ENCODE assay signal across 9 cellular contexts in genomic region chr4:80196259-80197131, GRCh38. TPM values are rescaled to one million over a fixed set of nuclear protein-coding genes. Genes with fewer than 3 reads are reported as not detected.
A peak's percentile ranks its signal among the peaks of the same experiment; 100 is the strongest.
DNase-seq lines count a peak whose midpoint lies in the region; ATAC-seq, FAIRE-seq and TF ChIP-seq lines count a peak whose summit lies in the region.
"Had no signal": no experiment of that assay in that cellular context is flagged by ENCODE, and none has a peak within 500 bp of the region (broad histone marks: within the 10 kb centered on the region; RNA-seq: fewer than 3 reads in every experiment).

No MANE protein-coding gene starts in this region.

- H4K5ac ChIP-seq in H1 (ENCODE audit: insufficient read length, low read depth, low read length) = no peak overlapping the region

- no peak overlapping the region for H2BK5ac ChIP-seq in H1 (ENCODE audit: low read depth, low read length)

- H3K27ac ChIP-seq in H1 (ENCODE audit: low read depth, low read length) (no peak overlapping the region), psoas muscle (no peak overlapping the region), kidney (ENCODE audit: low read depth in 2 of 2, low read length in 2 of 2) (no peak overlapping the region)
- H3K27ac ChIP-seq: body of pancreas had no signal

- DNase-seq in GM12892 (ENCODE audit: insufficient read length) = no peak
- DNase-seq in NCI-H2171 treated with DMSO at 0.1 percent for 48 hours (lab: John Stamatoyannopoulos, UW) = peak; percentile 62
- DNase-seq in H1 (ENCODE audit: low read depth in 1 of 2, low spot score in 2 of 2) = peak in 1 of 2 experiments; percentile 57
- no peak for DNase-seq in psoas muscle
- no peak for DNase-seq in GM12891 (ENCODE audit: insufficient read length, low spot score)
- no peak for DNase-seq in kidney
- no peak for DNase-seq in stimulated activated CD8-positive, alpha-beta memory T cell treated with anti-CD3 and anti-CD28 coated beads, Interleukin-4, amount 100 ng/mL, for 48 hours
- DNase-seq: body of pancreas, NCI-H226 had no signal

- H3K18ac ChIP-seq in H1 (ENCODE audit: extremely low read depth, low read length) = no peak overlapping the region

- H3K4me2 ChIP-seq in H1 (ENCODE audit: insufficient read depth in 1 of 2, low read depth in 2 of 2, low read length in 2 of 2) = peak overlapping the region; percentile 67 to 75

- TF ChIP-seq POLR2A in GM12892 (IDR thresholded peaks at IDR 0.05; ENCODE audit: low read depth, low read length) (no peak), H1 (IDR thresholded peaks at IDR 0.05; ENCODE audit: control extremely low read depth in 1 of 2, low read depth in 2 of 2, low read length in 2 of 2) (no peak), GM12891 (IDR thresholded peaks at IDR 0.05; ENCODE audit: low read depth, low read length) (no peak)

- H2BK20ac ChIP-seq in H1 (ENCODE audit: low read length) = no peak overlapping the region

- H3K9me3 ChIP-seq in H1 (ENCODE audit: insufficient read depth in 2 of 2, low read depth in 1 of 2, low read length in 1 of 2) = no peaks in the 10 kb centered on the region
- H3K9me3 ChIP-seq in psoas muscle = no peaks in the 10 kb centered on the region
- no peaks in the 10 kb centered on the region for H3K9me3 ChIP-seq in kidney (ENCODE audit: control insufficient read depth in 1 of 2, low read length in 2 of 2)
- H3K9me3 ChIP-seq: body of pancreas had no signal

- 3% methylated on average over 33 of the region's 36 CpGs; no CpG with 5 or more reads in 1 of the 2 experiments for WGBS in H1 (ENCODE audit: extremely low coverage in 1 of 2, insufficient coverage in 1 of 2, insufficient read length in 1 of 2, insufficient replicate concordance in 2 of 2, low coverage in 1 of 2, low lambda C conversion rate in 2 of 2, missing lambda C conversion rate in 1 of 2), 2 experiments
- 58 to 73% (median 61%) methylated on average over 36 of the region's 36 CpGs for WGBS in psoas muscle, 3 donors

- intact Hi-C loops in psoas muscle (cut with DNase I) (no loop called here), kidney (cut with DNase I) (no loop called here)

- no peak overlapping the region for H2BK120ac ChIP-seq in H1 (replicated peaks; ENCODE audit: low read depth, low read length)

- TF ChIP-seq EP300 in H1 (IDR thresholded peaks at IDR 0.05; ENCODE audit: borderline replicate concordance in 1 of 2, low read depth in 2 of 2, low read length in 2 of 2) = no peak

- no peak overlapping the region for H2BK15ac ChIP-seq in H1 (ENCODE audit: low read length)

- H3K79me2 ChIP-seq in H1 (ENCODE audit: control insufficient read depth in 1 of 2, insufficient read depth in 2 of 2, low read length in 2 of 2) = no peaks in the 10 kb centered on the region

- no peak overlapping the region for H3K14ac ChIP-seq in H1 (ENCODE audit: insufficient read length)

- FAIRE-seq in GM12892 (lab: Jason Lieb, UNC) (peak; percentile 38), H1 (lab: Jason Lieb, UNC) (no peak), GM12891 (lab: Jason Lieb, UNC) (no peak), kidney (lab: Jason Lieb, UNC) (no peak)

- H3K9ac ChIP-seq in H1 (replicated peaks in 1 of 4; ENCODE audit: extremely low read depth in 1 of 4, low read depth in 3 of 4, low read length in 3 of 4) (no peak overlapping the region), kidney (ENCODE audit: low read length in 2 of 2) (no peak overlapping the region)

- peaks cover under 1 to 9% (median 5%) of the 10 kb centered on the region in 4 experiments; a peak in 6 of 7 replicates for H3K4me1 ChIP-seq in H1 (replicated peaks in 1 of 4; ENCODE audit: control insufficient read depth in 3 of 4, insufficient read depth in 4 of 4, low read length in 3 of 4)
- no peaks in the 10 kb centered on the region for H3K4me1 ChIP-seq in psoas muscle
- H3K4me1 ChIP-seq in kidney (ENCODE audit: control insufficient read depth in 1 of 2, insufficient read depth in 1 of 2, low read depth in 1 of 2, low read length in 2 of 2) = peaks cover 0 to 3% of the 10 kb centered on the region in 2 donors

- CTCF ChIA-PET in H1 (lab: Charles Lee; ENCODE audit: partially characterized antibody) = interaction anchor here (0.8 to 9.2 kb wide), 8 partner anchors 10 to 140 kb away, joined by 3 to 170 read pairs (median 4); partner anchors contain the start of genes CFAP299 and FGF5

- no peak overlapping the region for H2BK12ac ChIP-seq in H1 (ENCODE audit: low read depth, low read length)

- POLR2A ChIA-PET in H1 (lab: Charles Lee; ENCODE audit: partially characterized antibody) = interaction anchor here (0.8 to 1.3 kb wide), 4 partner anchors 10 to 841 kb away, joined by 3 to 4 read pairs (median 3); no protein-coding TSS in a partner anchor

- H3K23me2 ChIP-seq in H1 (ENCODE audit: low read depth, low read length) = no peaks in the 10 kb centered on the region; the same call in 1 of the 2 replicates

- H3K27me3 ChIP-seq in H1 (replicated peaks in 1 of 4; ENCODE audit: control insufficient read depth in 3 of 4, extremely low read depth in 1 of 4, insufficient read depth in 3 of 4, low read length in 3 of 4) (peaks cover 91 to 100% (median 96%) of the 10 kb centered on the region in 4 experiments), psoas muscle (ENCODE audit: insufficient read depth in 3 of 3, low read length in 2 of 3) (peaks cover 5 to 89% (median 15%) of the 10 kb centered on the region in 3 donors)

- no peak overlapping the region for H2AK5ac ChIP-seq in H1 (ENCODE audit: low read depth, low read length)

- no peak overlapping the region for H3K56ac ChIP-seq in H1 (replicated peaks; ENCODE audit: insufficient read length, low read depth, low read length)

- ATAC-seq in psoas muscle = no peak
- ATAC-seq: body of pancreas had no signal

- H3K4me3 ChIP-seq in H1 (ENCODE audit: extremely low read depth in 1 of 4, insufficient read depth in 2 of 4, low read depth in 3 of 4, low read length in 4 of 4) = peak overlapping the region in 1 of 4 experiments; percentile 47; a peak in 2 of 8 replicates
- peak overlapping the region; percentile 56 for H3K4me3 ChIP-seq in psoas muscle
- no peak overlapping the region for H3K4me3 ChIP-seq in kidney (ENCODE audit: low read length in 2 of 2)
- H3K4me3 ChIP-seq: body of pancreas had no signal

- H3K79me1 ChIP-seq in H1 (ENCODE audit: low read depth, low read length) = no peaks in the 10 kb centered on the region

- no peak overlapping the region for H4K91ac ChIP-seq in H1 (replicated peaks; ENCODE audit: insufficient read length, low read length)

- TF ChIP-seq CTCF in H1 (IDR thresholded peaks at IDR 0.05; ENCODE audit: control extremely low read depth in 1 of 3, insufficient read depth in 1 of 3, low read depth in 1 of 3, low read length in 3 of 3) (no peak), psoas muscle (IDR thresholded peaks at IDR 0.05) (no peak), kidney (IDR thresholded peaks at IDR 0.05; ENCODE audit: borderline replicate concordance, extremely low read depth, insufficient read depth) (no peak)

- no peak overlapping the region for H3K4ac ChIP-seq in H1 (replicated peaks; ENCODE audit: insufficient read length, low read depth, low read length)

- no peak for TF ChIP-seq RAD21 in H1 (IDR thresholded peaks at IDR 0.05 in 1 of 2, conservative IDR thresholded peaks at IDR 0.05 in 1 of 2; ENCODE audit: low read depth in 2 of 2, low read length in 2 of 2)

- H3K36me3 ChIP-seq in H1 (ENCODE audit: control insufficient read depth in 2 of 4, insufficient read depth in 4 of 4, low read length in 3 of 4) (no peaks in the 10 kb centered on the region), psoas muscle (ENCODE audit: insufficient read depth in 1 of 2, low read depth in 1 of 2) (no peaks in the 10 kb centered on the region), kidney (ENCODE audit: control insufficient read depth in 1 of 2, insufficient read depth in 2 of 2, low read length in 2 of 2) (no peaks in the 10 kb centered on the region)

- H3K23ac ChIP-seq in H1 (ENCODE audit: insufficient read length) = no peak overlapping the region

- H2AFZ ChIP-seq in H1 (ENCODE audit: low read length) = no peak overlapping the region

- no peak overlapping the region for H4K8ac ChIP-seq in H1 (ENCODE audit: extremely low read depth, insufficient read depth, low read length)

- H4K20me1 ChIP-seq in H1 (replicated peaks in 1 of 2; ENCODE audit: control insufficient read depth in 1 of 2, insufficient read depth in 2 of 2, low read length in 2 of 2) = peaks cover 26 to 35% of the 10 kb centered on the region in 2 experiments

TF ChIP-seq in H1, 55 proteins besides CTCF, POLR2A, EP300 and RAD21 (continues in another document):
- TF ChIP-seq TBP (IDR thresholded peaks at IDR 0.05; ENCODE audit: low read depth, low read length) = no peak
- TF ChIP-seq RXRA (IDR thresholded peaks at IDR 0.05; ENCODE audit: insufficient read depth, low read depth, low read length) = no peak
- no peak for TF ChIP-seq TEAD4 (IDR thresholded peaks at IDR 0.05; ENCODE audit: low read depth, low read length)
- TF ChIP-seq NANOG (IDR thresholded peaks at IDR 0.05; ENCODE audit: insufficient read depth, low read depth, low read length, poor library complexity, severe bottlenecking) = peak; percentile 12
- no peak for TF ChIP-seq RFX5 (IDR thresholded peaks at IDR 0.05; ENCODE audit: borderline replicate concordance, low read depth, low read length)

TF ChIP-seq in GM12891, 5 proteins besides CTCF, POLR2A, EP300 and RAD21:
- no peak for TF ChIP-seq POLR2AphosphoS5 (IDR thresholded peaks at IDR 0.05; ENCODE audit: low read depth, low read length)
- TF ChIP-seq SPI1 (IDR thresholded peaks at IDR 0.05; ENCODE audit: low read depth, low read length) = no peak

RNA-seq across cellular contexts. Expression of gene PRDM8, which starts 0.8 kb away (rescaled TPM):
- polyA plus RNA-seq in GM12892 (2012; ENCODE audit: missing spikeins) = 0.40 TPM
- 0.10 TPM in 1 of 2 replicates, not detected in the other for total RNA-seq in H1 (2021; fragmentation: NEBNext Ultra II Directional; extraction: Animal tissue kit (Norgen Biotek cat#: 25700))
- polyA plus RNA-seq in H1 (2011; rRNA removed) = 0.03 TPM in 1 of 2 replicates, not detected in the other
- polyA plus RNA-seq in H1 (2011; cell fraction: cytosol; rRNA removed) = 0.03 TPM
- polyA plus RNA-seq in H1 (2011; cell fraction: nucleus; rRNA removed) = 0.13 TPM
- polyA plus RNA-seq in H1 (2012, experiment 1 of 2) = not detected in 4 replicates
- not detected for polyA plus RNA-seq in H1 (2012, experiment 2 of 2)
- polyA plus RNA-seq in H1 (2013, experiment 1 of 2) = 0.08 TPM
- polyA plus RNA-seq in H1 (2013, experiment 2 of 2) = 0.07 TPM
- polyA minus RNA-seq in H1 (2011; rRNA and poly(A)+ RNA removed) = not detected in 2 replicates
- not detected for polyA minus RNA-seq in H1 (2011; cell fraction: cytosol; rRNA and poly(A)+ RNA removed)
- not detected for polyA minus RNA-seq in H1 (2011; cell fraction: nucleus; rRNA and poly(A)+ RNA removed)
- total RNA-seq in psoas muscle = 1 to 10 TPM in 1 of 4 donors, under 1 TPM in 3; 0.28 to 1.8 (median 0.50) TPM
- under 1 TPM; 0.49 to 0.79 (median 0.63) TPM for polyA plus RNA-seq in psoas muscle
- polyA plus RNA-seq in GM12891 (2012; ENCODE audit: low read depth, missing spikeins) = 0.73 TPM
- 4.2 TPM for total RNA-seq in kidney
- polyA plus RNA-seq in kidney (ENCODE audit: insufficient read depth, low read depth, low replicate concordance) = 0.75 TPM
